Comparison of ENCODE assay signal across 24 cellular contexts in genomic region chr3:139480585-139480984, GRCh38. TPM values are rescaled to one million over a fixed set of nuclear protein-coding genes. Genes with fewer than 3 reads are reported as not detected.
A peak's percentile ranks its signal among the peaks of the same experiment; 100 is the strongest.
DNase-seq lines count a peak whose midpoint lies in the region; ATAC-seq, FAIRE-seq and TF ChIP-seq lines count a peak whose summit lies in the region.
"Had no signal": no experiment of that assay in that cellular context is flagged by ENCODE, and none has a peak within 500 bp of the region (broad histone marks: within the 10 kb centered on the region; RNA-seq: fewer than 3 reads in every experiment).

No MANE protein-coding gene starts in this region.

- peaks cover 1% of the 10 kb centered on the region for H3K36me3 Mint-ChIP-seq in endodermal cell (ENCODE audit: low read depth)
- no peaks in the 10 kb centered on the region for H3K36me3 Mint-ChIP-seq in activated T-helper 2 cell treated with anti-CD3 and anti-CD28 coated beads, Interferon-gamma antibody, Interleukin-2, Interleukin-4, amounts not matched to agents 10 μg/mL and 5 μg/mL and 100 μg/mL, durations not matched to agents 14 hours and 24 hours and 36 hours (ENCODE audit: low read depth)

- 0 out of 2 replicates have a peak, but pooled peaks have one; percentile 57 for TF ChIP-seq EP300 in Ishikawa (IDR thresholded peaks at IDR 0.05; ENCODE audit: borderline replicate concordance)

- H3K4me1 Mint-ChIP-seq in endodermal cell = no peaks in the 10 kb centered on the region
- no peaks in the 10 kb centered on the region for H3K4me1 Mint-ChIP-seq in activated T-helper 2 cell treated with anti-CD3 and anti-CD28 coated beads, Interferon-gamma antibody, Interleukin-2, Interleukin-4, amounts not matched to agents 10 μg/mL and 5 μg/mL and 100 μg/mL, durations not matched to agents 14 hours and 24 hours and 36 hours (ENCODE audit: low read depth)

- no peaks in the 10 kb centered on the region for H3K4me1 ChIP-seq in endodermal cell (ENCODE audit: control insufficient read depth, insufficient read depth, low read length)
- H3K4me1 ChIP-seq in pancreas = peaks cover 7 to 12% (median 9%) of the 10 kb centered on the region in 3 donors
- no peaks in the 10 kb centered on the region for H3K4me1 ChIP-seq in upper lobe of right lung

- peaks cover 2% of the 10 kb centered on the region for H3K9me3 Mint-ChIP-seq in endodermal cell
- no peaks in the 10 kb centered on the region for H3K9me3 Mint-ChIP-seq in activated T-helper 2 cell treated with anti-CD3 and anti-CD28 coated beads, Interferon-gamma antibody, Interleukin-2, Interleukin-4, amounts not matched to agents 10 μg/mL and 5 μg/mL and 100 μg/mL, durations not matched to agents 14 hours and 24 hours and 36 hours

- H3K27me3 Mint-ChIP-seq in endodermal cell (ENCODE audit: insufficient read depth) = no peaks in the 10 kb centered on the region
- no peaks in the 10 kb centered on the region for H3K27me3 Mint-ChIP-seq in activated T-helper 2 cell treated with anti-CD3 and anti-CD28 coated beads, Interferon-gamma antibody, Interleukin-2, Interleukin-4, amounts not matched to agents 10 μg/mL and 5 μg/mL and 100 μg/mL, durations not matched to agents 14 hours and 24 hours and 36 hours (ENCODE audit: low read depth)

- FAIRE-seq in pancreas (lab: Jason Lieb, UNC) = no peak
- FAIRE-seq: HTR-8/SVneo had no signal

- ATAC-seq in pancreas = peak; percentile 69 to 89 (median 82)
- ATAC-seq in upper lobe of right lung = peak; percentile 59
- ATAC-seq in HG03039 (IDR thresholded peaks at IDR 0.05; ENCODE audit: unreplicated experiment) = no peak

- no peak for TF ChIP-seq RAD21 in Ishikawa (IDR thresholded peaks at IDR 0.05; ENCODE audit: low read depth)

- no peak overlapping the region for H3K4me3 ChIP-seq in endodermal cell (ENCODE audit: low read length)
- H3K4me3 ChIP-seq in pancreas = no peak overlapping the region
- H3K4me3 ChIP-seq in upper lobe of right lung = no peak overlapping the region
- H3K4me3 ChIP-seq: HAP-1, SJCRH30 had no signal

- no peaks in the 10 kb centered on the region for H3K9me3 ChIP-seq in endodermal cell (ENCODE audit: control insufficient read depth, low read length)
- no peaks in the 10 kb centered on the region for H3K9me3 ChIP-seq in pancreas
- H3K9me3 ChIP-seq in upper lobe of right lung = no peaks in the 10 kb centered on the region
- H3K9me3 ChIP-seq: SJCRH30 had no signal

- no peak overlapping the region for H3K9ac ChIP-seq in endodermal cell (ENCODE audit: extremely low read depth, low read length, poor library complexity, severe bottlenecking)
- H3K9ac ChIP-seq: KMS-11 had no signal

- 93 to 100% methylated on average over 2 to 3 of the region's 3 CpGs for WGBS in endodermal cell (ENCODE audit: insufficient coverage in 1 of 2, insufficient read length in 1 of 2), 2 experiments
- WGBS in pancreas, 2 donors = 24 to 35% methylated on average over 3 of the region's 3 CpGs

- no peak overlapping the region for H3K4me3 Mint-ChIP-seq in endodermal cell
- no peak overlapping the region for H3K4me3 Mint-ChIP-seq in activated T-helper 2 cell treated with anti-CD3 and anti-CD28 coated beads, Interferon-gamma antibody, Interleukin-2, Interleukin-4, amounts not matched to agents 10 μg/mL and 5 μg/mL and 100 μg/mL, durations not matched to agents 14 hours and 24 hours and 36 hours (ENCODE audit: low read depth)
- H3K4me3 Mint-ChIP-seq: HFFc6 had no signal

- no peaks in the 10 kb centered on the region for H3K27me3 ChIP-seq in endodermal cell (ENCODE audit: control insufficient read depth, insufficient read depth, low read length, poor library complexity, severe bottlenecking)
- H3K27me3 ChIP-seq in pancreas = no peaks in the 10 kb centered on the region
- no peaks in the 10 kb centered on the region for H3K27me3 ChIP-seq in upper lobe of right lung
- H3K27me3 ChIP-seq: SJCRH30 had no signal

- intact Hi-C loops in pancreas (cut with DNase I) (no loop called here), upper lobe of right lung (cut with DNase I) (no loop called here)
- intact Hi-C loops in activated T-helper 2 cell treated with anti-CD3 and anti-CD28 coated beads, Interferon-gamma antibody, Interleukin-2, Interleukin-4, amounts not matched to agents 10 μg/mL and 5 μg/mL and 100 μg/mL, durations not matched to agents 14 hours and 24 hours and 36 hours (cut with micrococcal nuclease) = no loop called here

- DNase-seq in endodermal cell (peak; percentile 58), pancreas (peak; percentile 47 to 78 (median 66)), upper lobe of right lung (no peak), NCI-H226 (no peak), NK-92 (lab: John Stamatoyannopoulos, UW; ENCODE audit: unreplicated experiment) (no peak)
- no peak for DNase-seq in activated T-helper 2 cell treated with anti-CD3 and anti-CD28 coated beads, Interferon-gamma antibody, Interleukin-2, Interleukin-4, amounts not matched to agents 10 μg/mL and 5 μg/mL and 100 μg/mL, durations not matched to agents 14 hours and 24 hours and 36 hours (ENCODE audit: low spot score)
- DNase-seq: Calu3, DMS153, DND-41, HFFc6, MM.1S, NCI-H1694, NCI-H2081, NCI-H2227 treated with DMSO at 0.1 percent for 48 hours, NCI-H510A, NCI-H69 had no signal

- TF ChIP-seq CTCF in endodermal cell (conservative IDR thresholded peaks at IDR 0.05) (no peak), pancreas (IDR thresholded peaks at IDR 0.05) (no peak), upper lobe of right lung (IDR thresholded peaks at IDR 0.05) (no peak)

- no peak overlapping the region for H3K27ac ChIP-seq in endodermal cell (ENCODE audit: low read depth, low read length)
- peak overlapping the region in 2 of 4 donors; percentile 0 to 42 for H3K27ac ChIP-seq in pancreas
- no peak overlapping the region for H3K27ac ChIP-seq in upper lobe of right lung
- H3K27ac ChIP-seq: KMS-11, SJCRH30 had no signal

- no peak overlapping the region for H3K27ac Mint-ChIP-seq in endodermal cell
- no peak overlapping the region for H3K27ac Mint-ChIP-seq in activated T-helper 2 cell treated with anti-CD3 and anti-CD28 coated beads, Interferon-gamma antibody, Interleukin-2, Interleukin-4, amounts not matched to agents 10 μg/mL and 5 μg/mL and 100 μg/mL, durations not matched to agents 14 hours and 24 hours and 36 hours
- H3K27ac Mint-ChIP-seq: HFFc6 had no signal

- no peaks in the 10 kb centered on the region for H3K36me3 ChIP-seq in endodermal cell (ENCODE audit: control insufficient read depth, insufficient read depth, low read length)
- no peaks in the 10 kb centered on the region for H3K36me3 ChIP-seq in pancreas
- no peaks in the 10 kb centered on the region for H3K36me3 ChIP-seq in upper lobe of right lung
- H3K36me3 ChIP-seq: HAP-1, SJCRH30 had no signal

TF ChIP-seq in Ishikawa, 13 proteins besides CTCF, POLR2A, EP300 and RAD21 (continues in another document):
- no peak for TF ChIP-seq ZBTB7A (IDR thresholded peaks at IDR 0.05; ENCODE audit: low read depth)
- TF ChIP-seq REST (IDR thresholded peaks at IDR 0.05; ENCODE audit: low read depth) = no peak
- no peak for TF ChIP-seq MAX (IDR thresholded peaks at IDR 0.05)
- no peak; the same call in 1 of the 2 replicates for TF ChIP-seq FOXM1 (IDR thresholded peaks at IDR 0.05; ENCODE audit: borderline replicate concordance, low read depth)
- TF ChIP-seq CEBPB (IDR thresholded peaks at IDR 0.05) = no peak
- TF ChIP-seq EGR1 (IDR thresholded peaks at IDR 0.05) = no peak
- TF ChIP-seq YY1 (IDR thresholded peaks at IDR 0.05; ENCODE audit: low read depth) = no peak
- TF ChIP-seq NFIC (IDR thresholded peaks at IDR 0.05) = peak; percentile 45; the same call in 1 of the 2 replicates
- peak; percentile 60 for TF ChIP-seq TEAD4 (IDR thresholded peaks at IDR 0.05)
- TF ChIP-seq TAF1 (IDR thresholded peaks at IDR 0.05; ENCODE audit: low read depth) = no peak

RNA-seq across cellular contexts. Expression of gene RBP2, which starts 4.3 kb away (rescaled TPM):
- total RNA-seq in endodermal cell (not detected), pancreas (1 to 10 TPM in 2 of 6 donors, under 1 TPM in 1, not detected in 3; 0.38 to 7.5 (median 4.7) TPM), upper lobe of right lung (2.1 TPM)
- polyA plus RNA-seq in endodermal cell (2013, experiment 1 of 2) = not detected
- polyA plus RNA-seq in endodermal cell (2013, experiment 2 of 2) = not detected
- polyA plus RNA-seq in pancreas = 1 to 10 TPM; 1.0 to 1.4 TPM
- total RNA-seq in activated T-helper 2 cell treated with anti-CD3 and anti-CD28 coated beads, Interferon-gamma antibody, Interleukin-2, Interleukin-4, amounts not matched to agents 10 μg/mL and 5 μg/mL and 100 μg/mL, durations not matched to agents 14 hours and 24 hours and 36 hours = not detected in 2 replicates
- total RNA-seq: Calu3, HFFc6, OCI-LY7, SJCRH30 had no signal
- polyA plus RNA-seq: BJ had no signal

RNA-seq across cellular contexts. Expression of gene RBP1, which starts 59.0 kb away (rescaled TPM):
- 10 to 100 TPM; 77.9 to 80.6 TPM for total RNA-seq in endodermal cell
- polyA plus RNA-seq in endodermal cell (2013, experiment 1 of 2) = 125 TPM
- 133 TPM for polyA plus RNA-seq in endodermal cell (2013, experiment 2 of 2)
- 100 to 1,000 TPM; 146 to 422 (median 314) TPM for total RNA-seq in pancreas
- 100 to 1,000 TPM; 311 to 378 TPM for polyA plus RNA-seq in pancreas
- 20.4 TPM for total RNA-seq in upper lobe of right lung
- not detected in 2 replicates for total RNA-seq in activated T-helper 2 cell treated with anti-CD3 and anti-CD28 coated beads, Interferon-gamma antibody, Interleukin-2, Interleukin-4, amounts not matched to agents 10 μg/mL and 5 μg/mL and 100 μg/mL, durations not matched to agents 14 hours and 24 hours and 36 hours
- total RNA-seq: HFFc6, OCI-LY7 had no signal

Comparison
In these comparisons a context has a peak if more than half of its experiments do, and no peak if none do; other contexts are left out.
1. DNase-seq: peak in endodermal cell (single experiment) and pancreas (6 of 6); none in upper lobe of right lung (single experiment), NCI-H226 (single experiment), NK-92 (single experiment) and activated T-helper 2 cell treated with anti-CD3 and anti-CD28 coated beads, Interferon-gamma antibody, Interleukin-2, Interleukin-4, amounts not matched to agents 10 μg/mL and 5 μg/mL and 100 μg/mL, durations not matched to agents 14 hours and 24 hours and 36 hours (single experiment).
2. RNA of gene RBP1, which starts 59.0 kb away (total RNA-seq): 146 to 422 TPM in pancreas, 77.9 to 80.6 TPM in endodermal cell and 20.4 TPM in upper lobe of right lung (single experiment); not detected in activated T-helper 2 cell treated with anti-CD3 and anti-CD28 coated beads, Interferon-gamma antibody, Interleukin-2, Interleukin-4, amounts not matched to agents 10 μg/mL and 5 μg/mL and 100 μg/mL, durations not matched to agents 14 hours and 24 hours and 36 hours; every median in the first group is over 10 times any median in the second.